2 cellular contexts compared by ENCODE assay signal in the genomic region with DNA sequence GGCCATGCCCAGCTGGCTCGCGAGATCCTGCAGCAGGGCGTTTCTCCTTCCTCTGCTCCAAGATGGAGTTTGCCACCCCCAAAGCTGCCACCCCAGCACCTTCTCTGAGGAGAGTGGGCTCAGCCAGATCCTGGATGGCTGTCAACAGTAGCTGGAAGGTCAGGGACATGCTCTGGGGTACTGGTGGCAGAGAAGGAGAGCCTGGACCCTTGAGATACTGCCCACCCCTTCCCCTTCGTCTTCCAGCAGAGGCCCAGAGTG.
TF ChIP-seq lines count a peak whose summit lies in the region.

No MANE protein-coding gene starts in this region.

TF ChIP-seq in HepG2, 621 proteins besides CTCF, POLR2A, EP300 and RAD21:
- TF ChIP-seq, protein P1, sequence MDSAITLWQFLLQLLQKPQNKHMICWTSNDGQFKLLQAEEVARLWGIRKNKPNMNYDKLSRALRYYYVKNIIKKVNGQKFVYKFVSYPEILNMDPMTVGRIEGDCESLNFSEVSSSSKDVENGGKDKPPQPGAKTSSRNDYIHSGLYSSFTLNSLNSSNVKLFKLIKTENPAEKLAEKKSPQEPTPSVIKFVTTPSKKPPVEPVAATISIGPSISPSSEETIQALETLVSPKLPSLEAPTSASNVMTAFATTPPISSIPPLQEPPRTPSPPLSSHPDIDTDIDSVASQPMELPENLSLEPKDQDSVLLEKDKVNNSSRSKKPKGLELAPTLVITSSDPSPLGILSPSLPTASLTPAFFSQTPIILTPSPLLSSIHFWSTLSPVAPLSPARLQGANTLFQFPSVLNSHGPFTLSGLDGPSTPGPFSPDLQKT (CRISPR knock-in tag; IDR thresholded peaks at IDR 0.05; ENCODE audit: borderline replicate concordance): no peak
- TF ChIP-seq AGO2 (optimal IDR thresholded peaks at IDR 0.05; ENCODE audit: low read depth, low read length): peak; percentile 64
- no peak for TF ChIP-seq ZFP41 (CRISPR knock-in tag; IDR thresholded peaks at IDR 0.05; ENCODE audit: borderline replicate concordance)
- TF ChIP-seq REXO4 (CRISPR knock-in tag; IDR thresholded peaks at IDR 0.05; ENCODE audit: borderline replicate concordance): no peak
TF ChIP-seq in HepG2: peak in this region for 1.

TF ChIP-seq in IMR-90, 13 proteins besides CTCF, POLR2A, EP300 and RAD21:
- no peak for TF ChIP-seq MXI1 (IDR thresholded peaks at IDR 0.05; ENCODE audit: borderline replicate concordance, low read depth, low read length)
- no peak for TF ChIP-seq SMC3 (IDR thresholded peaks at IDR 0.05; ENCODE audit: low read depth, low read length)
- TF ChIP-seq RCOR1 (IDR thresholded peaks at IDR 0.05; ENCODE audit: insufficient replicate concordance, low read length): no peak
- no peak for TF ChIP-seq CHD1 (IDR thresholded peaks at IDR 0.05; ENCODE audit: low read depth, low read length)
- TF ChIP-seq CEBPB (IDR thresholded peaks at IDR 0.05; ENCODE audit: low read depth, low read length): no peak
- no peak for TF ChIP-seq RFX5 (IDR thresholded peaks at IDR 0.05; ENCODE audit: low read depth, low read length)
- TF ChIP-seq FOS (IDR thresholded peaks at IDR 0.05; ENCODE audit: low read depth, low read length): no peak
